ENCODE assay signal across 1 cellular context in the genomic region with DNA sequence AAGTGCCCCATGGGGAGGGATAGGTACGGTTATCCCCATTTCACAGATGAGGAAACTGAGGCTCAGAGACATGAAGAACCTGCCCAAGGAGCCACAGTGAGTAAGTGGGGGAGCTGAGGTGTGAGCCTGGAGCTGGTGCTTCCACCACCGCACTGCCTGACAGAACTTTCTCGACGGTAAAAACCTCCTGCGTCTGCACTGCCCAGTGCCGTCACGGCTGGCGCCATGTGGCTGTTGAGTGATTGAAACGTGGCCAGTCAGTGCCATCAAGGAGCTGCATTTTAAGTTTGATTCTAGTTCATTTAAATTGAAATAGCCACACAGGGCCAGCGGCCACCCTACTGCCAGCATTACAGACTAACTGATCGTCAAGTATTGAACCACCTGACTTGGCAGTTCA.
A peak's percentile ranks its signal among the peaks of the same experiment; 100 is the strongest.
TF ChIP-seq lines count a peak whose summit lies in the region.

No MANE protein-coding gene starts in this region.

TF ChIP-seq in HepG2, 621 proteins besides CTCF, POLR2A, EP300 and RAD21 (continued from another document):
- TF ChIP-seq, protein P1, sequence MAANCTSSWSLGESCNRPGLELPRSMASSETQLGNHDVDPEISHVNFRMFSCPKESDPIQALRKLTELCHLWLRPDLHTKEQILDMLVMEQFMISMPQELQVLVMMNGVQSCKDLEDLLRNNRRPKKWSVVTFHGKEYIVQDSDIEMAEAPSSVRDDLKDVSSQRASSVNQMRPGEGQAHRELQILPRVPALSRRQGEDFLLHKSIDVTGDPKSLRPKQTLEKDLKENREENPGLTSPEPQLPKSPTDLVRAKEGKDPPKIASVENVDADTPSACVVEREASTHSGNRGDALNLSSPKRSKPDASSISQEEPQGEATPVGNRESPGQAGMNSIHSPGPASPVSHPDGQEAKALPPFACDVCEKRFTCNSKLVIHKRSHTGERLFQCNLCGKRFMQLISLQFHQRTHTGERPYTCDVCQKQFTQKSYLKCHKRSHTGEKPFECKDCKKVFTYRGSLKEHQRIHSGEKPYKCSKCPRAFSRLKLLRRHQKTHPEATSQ (CRISPR knock-in tag; IDR thresholded peaks at IDR 0.05; ENCODE audit: borderline replicate concordance): no peak
- no peak for TF ChIP-seq MIXL1 (CRISPR knock-in tag; IDR thresholded peaks at IDR 0.05)
- TF ChIP-seq STAT5B (CRISPR knock-in tag; IDR thresholded peaks at IDR 0.05): no peak
- TF ChIP-seq ZNF124 (CRISPR knock-in tag; IDR thresholded peaks at IDR 0.05): no peak
- TF ChIP-seq PCBP1 (IDR thresholded peaks at IDR 0.05; ENCODE audit: borderline replicate concordance, low read depth, low read length): no peak
- TF ChIP-seq SNAPC2 (CRISPR knock-in tag; IDR thresholded peaks at IDR 0.05): no peak
- TF ChIP-seq, protein P2, sequence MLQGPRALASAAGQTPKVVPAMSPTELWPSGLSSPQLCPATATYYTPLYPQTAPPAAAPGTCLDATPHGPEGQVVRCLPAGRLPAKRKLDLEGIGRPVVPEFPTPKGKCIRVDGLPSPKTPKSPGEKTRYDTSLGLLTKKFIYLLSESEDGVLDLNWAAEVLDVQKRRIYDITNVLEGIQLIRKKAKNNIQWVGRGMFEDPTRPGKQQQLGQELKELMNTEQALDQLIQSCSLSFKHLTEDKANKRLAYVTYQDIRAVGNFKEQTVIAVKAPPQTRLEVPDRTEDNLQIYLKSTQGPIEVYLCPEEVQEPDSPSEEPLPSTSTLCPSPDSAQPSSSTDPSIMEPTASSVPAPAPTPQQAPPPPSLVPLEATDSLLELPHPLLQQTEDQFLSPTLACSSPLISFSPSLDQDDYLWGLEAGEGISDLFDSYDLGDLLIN (CRISPR knock-in tag; IDR thresholded peaks at IDR 0.05; ENCODE audit: borderline replicate concordance): no peak
- peak; percentile 89 for TF ChIP-seq ZNF629 (CRISPR knock-in tag; conservative IDR thresholded peaks at IDR 0.05)
- no peak for TF ChIP-seq ZNF335 (CRISPR knock-in tag; IDR thresholded peaks at IDR 0.05)
- 0 out of 2 replicates have a peak, but pooled peaks have one; percentile 25 for TF ChIP-seq ZMYM3 (CRISPR knock-in tag; IDR thresholded peaks at IDR 0.05)
- TF ChIP-seq ZNF432 (CRISPR knock-in tag; IDR thresholded peaks at IDR 0.05; ENCODE audit: borderline replicate concordance): no peak
- no peak for TF ChIP-seq FLYWCH1 (CRISPR knock-in tag; IDR thresholded peaks at IDR 0.05)
- no peak for TF ChIP-seq KLF15 (CRISPR knock-in tag; IDR thresholded peaks at IDR 0.05; ENCODE audit: borderline replicate concordance)
- TF ChIP-seq DPF2 (CRISPR knock-in tag; IDR thresholded peaks at IDR 0.05; ENCODE audit: borderline replicate concordance, low read depth): no peak
- no peak for TF ChIP-seq SRY (CRISPR knock-in tag; IDR thresholded peaks at IDR 0.05)
- TF ChIP-seq NFIC (IDR thresholded peaks at IDR 0.05; ENCODE audit: low read length): no peak
TF ChIP-seq in HepG2: peak in this region for 2.
